9 cellular contexts compared by ENCODE assay signal in genomic region chr6:150857062-150857905, GRCh38. TPM values are rescaled to one million over a fixed set of nuclear protein-coding genes. Genes with fewer than 3 reads are reported as not detected.
DNase-seq lines count a peak whose midpoint lies in the region; ATAC-seq, FAIRE-seq and TF ChIP-seq lines count a peak whose summit lies in the region.
"Had no signal": no experiment of that assay in that cellular context is flagged by ENCODE, and none has a peak within 500 bp of the region (broad histone marks: within the 10 kb centered on the region; RNA-seq: fewer than 3 reads in every experiment).

No MANE protein-coding gene starts in this region.

- H3K9me3 ChIP-seq in astrocyte (ENCODE audit: insufficient read depth, low read depth, low read length) (no peaks in the 10 kb centered on the region), upper lobe of right lung (no peaks in the 10 kb centered on the region), MM.1S (replicated peaks; ENCODE audit: insufficient read depth, low read length) (no peaks in the 10 kb centered on the region)

- H4K20me1 ChIP-seq in astrocyte (ENCODE audit: insufficient read depth, low read length), result no peaks in the 10 kb centered on the region
- H4K20me1 ChIP-seq in MM.1S (ENCODE audit: insufficient read depth, low read length), result no peaks in the 10 kb centered on the region

- H3K27ac ChIP-seq in astrocyte (ENCODE audit: low read depth, low read length), result peak overlapping the region; percentile 99
- H3K27ac ChIP-seq in upper lobe of right lung, result peak overlapping the region; percentile 70
- H3K27ac ChIP-seq in MM.1S (ENCODE audit: low read length), result no peak overlapping the region

- peaks cover 15% of the 10 kb centered on the region for H3K4me1 Mint-ChIP-seq in activated T-cell treated with anti-CD3 and anti-CD28 coated beads, Interleukin-2, amount 50 U/mL, for 24 hours (ENCODE audit: low read depth)
- H3K4me1 Mint-ChIP-seq in astrocyte (ENCODE audit: low read depth, unreplicated experiment), result peaks cover 37% of the 10 kb centered on the region

- H3F3A ChIP-seq in MM.1S (ENCODE audit: insufficient read depth, low read length), result no peaks in the 10 kb centered on the region

- no peaks in the 10 kb centered on the region for H3K9me3 Mint-ChIP-seq in activated T-cell treated with anti-CD3 and anti-CD28 coated beads, Interleukin-2, amount 50 U/mL, for 24 hours
- H3K9me3 Mint-ChIP-seq in astrocyte (ENCODE audit: unreplicated experiment), result peaks cover 5% of the 10 kb centered on the region

- intact Hi-C loops in upper lobe of right lung (cut with DNase I), result no loop called here

- no peaks in the 10 kb centered on the region for H3K27me3 ChIP-seq in astrocyte (ENCODE audit: insufficient read depth, low read length)
- H3K27me3 ChIP-seq in kidney epithelial cell (ENCODE audit: control insufficient read depth, insufficient read depth, low read length), result no peaks in the 10 kb centered on the region
- no peaks in the 10 kb centered on the region for H3K27me3 ChIP-seq in upper lobe of right lung
- H3K27me3 ChIP-seq in MM.1S (replicated peaks; ENCODE audit: insufficient read depth, low read length), result no peaks in the 10 kb centered on the region

- H3K79me2 ChIP-seq in astrocyte (ENCODE audit: insufficient read depth, low read length) (peaks cover 27% of the 10 kb centered on the region), MM.1S (ENCODE audit: low read length) (no peaks in the 10 kb centered on the region)

- H3K36me3 Mint-ChIP-seq in activated T-cell treated with anti-CD3 and anti-CD28 coated beads, Interleukin-2, amount 50 U/mL, for 24 hours (ENCODE audit: low read depth), result no peaks in the 10 kb centered on the region
- peaks cover 16% of the 10 kb centered on the region for H3K36me3 Mint-ChIP-seq in astrocyte (ENCODE audit: low read depth, unreplicated experiment)

- H3K4me3 ChIP-seq in astrocyte (ENCODE audit: insufficient read depth, low read depth, low read length) (peak overlapping the region; percentile 14), kidney epithelial cell (ENCODE audit: low read depth, low read length) (no peak overlapping the region), upper lobe of right lung (no peak overlapping the region), MM.1S (ENCODE audit: low read length) (no peak overlapping the region)

- H3K36me3 ChIP-seq in astrocyte (ENCODE audit: insufficient read depth, low read length) (no peaks in the 10 kb centered on the region), kidney epithelial cell (ENCODE audit: control insufficient read depth, insufficient read depth, low read length) (peaks cover 2% of the 10 kb centered on the region), upper lobe of right lung (no peaks in the 10 kb centered on the region), MM.1S (replicated peaks; ENCODE audit: insufficient read depth, low read length) (no peaks in the 10 kb centered on the region)

- H3K4me3 Mint-ChIP-seq in activated T-cell treated with anti-CD3 and anti-CD28 coated beads, Interleukin-2, amount 50 U/mL, for 24 hours, result no peak overlapping the region
- H3K4me3 Mint-ChIP-seq in astrocyte (ENCODE audit: unreplicated experiment), result peak overlapping the region; percentile 82

- DNase-seq in activated T-cell treated with anti-CD3 and anti-CD28 coated beads, Interleukin-2, amount 50 U/mL, for 24 hours, result no peak
- no peak for DNase-seq in activated T-cell treated with anti-CD3 and anti-CD28 coated beads, Interleukin-2, amount 50 U/mL, for 48 hours
- peak; percentile 100 for DNase-seq in astrocyte (ENCODE audit: low read depth)
- DNase-seq in kidney epithelial cell (ENCODE audit: low read depth), result peak; percentile 86
- no peak for DNase-seq in upper lobe of right lung
- DNase-seq in MM.1S, result no peak
- no peak for DNase-seq in activated CD4-positive, alpha-beta T cell treated with anti-CD3 and anti-CD28 coated beads, Interleukin-2, amount 50 U/mL, for 48 hours
- DNase-seq: DMS79 treated with DMSO at 0.1 percent for 48 hours had no signal

- peak overlapping the region; percentile 36 for H2AFZ ChIP-seq in astrocyte (ENCODE audit: low read depth, low read length)
- no peak overlapping the region for H2AFZ ChIP-seq in MM.1S (ENCODE audit: low read length)

- H3K9ac ChIP-seq in astrocyte (ENCODE audit: low read length) (peak overlapping the region; percentile 83), MM.1S (ENCODE audit: low read length) (no peak overlapping the region)

- H3K4me1 ChIP-seq in astrocyte (ENCODE audit: insufficient read depth, low read length) (peaks cover 20% of the 10 kb centered on the region), upper lobe of right lung (peaks cover 15% of the 10 kb centered on the region), MM.1S (ENCODE audit: low read length) (no peaks in the 10 kb centered on the region)

- ATAC-seq in upper lobe of right lung, result peak; percentile 64
- ATAC-seq in HG03565 (IDR thresholded peaks at IDR 0.05; ENCODE audit: unreplicated experiment), result no peak

- no peak for TF ChIP-seq CTCF in astrocyte (IDR thresholded peaks at IDR 0.05; ENCODE audit: insufficient read depth, low read depth, low read length)
- no peak for TF ChIP-seq CTCF in kidney epithelial cell (IDR thresholded peaks at IDR 0.05; ENCODE audit: insufficient read depth, low read length, poor library complexity, severe bottlenecking)
- no peak for TF ChIP-seq CTCF in upper lobe of right lung (IDR thresholded peaks at IDR 0.05)
- TF ChIP-seq CTCF in MM.1S (IDR thresholded peaks at IDR 0.05; ENCODE audit: low read length), result no peak

- H3K27me3 Mint-ChIP-seq in activated T-cell treated with anti-CD3 and anti-CD28 coated beads, Interleukin-2, amount 50 U/mL, for 24 hours, result peaks cover 35% of the 10 kb centered on the region
- H3K27me3 Mint-ChIP-seq in astrocyte (ENCODE audit: low read depth, unreplicated experiment), result no peaks in the 10 kb centered on the region

- H3K4me2 ChIP-seq in astrocyte (ENCODE audit: low read length), result peak overlapping the region; percentile 68
- H3K4me2 ChIP-seq in MM.1S (ENCODE audit: low read depth, low read length), result no peak overlapping the region

- FAIRE-seq in astrocyte (lab: Jason Lieb, UNC), result no peak

- H3K27ac Mint-ChIP-seq in activated T-cell treated with anti-CD3 and anti-CD28 coated beads, Interleukin-2, amount 50 U/mL, for 24 hours, result peak overlapping the region; percentile 41
- H3K27ac Mint-ChIP-seq in astrocyte (ENCODE audit: unreplicated experiment), result peak overlapping the region; percentile 99

- H3K9me2 ChIP-seq in MM.1S (replicated peaks; ENCODE audit: insufficient read depth, low read length), result no peaks in the 10 kb centered on the region

RNA-seq across cellular contexts. Expression of gene MTHFD1L, which starts 8.2 kb away (rescaled TPM):
- total RNA-seq in astrocyte, result 103 and 107 TPM in 2 replicates
- 92.7 and 116 TPM in 2 replicates for total RNA-seq in kidney epithelial cell
- total RNA-seq in upper lobe of right lung, result 27.9 TPM

Comparison
In these comparisons a context has a peak if more than half of its experiments do, and no peak if none do; other contexts are left out.
1. DNase-seq: peak in astrocyte (single experiment) and kidney epithelial cell (single experiment); none in activated T-cell treated with anti-CD3 and anti-CD28 coated beads, Interleukin-2, amount 50 U/mL, for 24 hours (single experiment), activated T-cell treated with anti-CD3 and anti-CD28 coated beads, Interleukin-2, amount 50 U/mL, for 48 hours (0 of 2), upper lobe of right lung (single experiment), MM.1S (single experiment) and activated CD4-positive, alpha-beta T cell treated with anti-CD3 and anti-CD28 coated beads, Interleukin-2, amount 50 U/mL, for 48 hours (0 of 2).